ENCODE assay signal across 1 cellular context in the genomic region with DNA sequence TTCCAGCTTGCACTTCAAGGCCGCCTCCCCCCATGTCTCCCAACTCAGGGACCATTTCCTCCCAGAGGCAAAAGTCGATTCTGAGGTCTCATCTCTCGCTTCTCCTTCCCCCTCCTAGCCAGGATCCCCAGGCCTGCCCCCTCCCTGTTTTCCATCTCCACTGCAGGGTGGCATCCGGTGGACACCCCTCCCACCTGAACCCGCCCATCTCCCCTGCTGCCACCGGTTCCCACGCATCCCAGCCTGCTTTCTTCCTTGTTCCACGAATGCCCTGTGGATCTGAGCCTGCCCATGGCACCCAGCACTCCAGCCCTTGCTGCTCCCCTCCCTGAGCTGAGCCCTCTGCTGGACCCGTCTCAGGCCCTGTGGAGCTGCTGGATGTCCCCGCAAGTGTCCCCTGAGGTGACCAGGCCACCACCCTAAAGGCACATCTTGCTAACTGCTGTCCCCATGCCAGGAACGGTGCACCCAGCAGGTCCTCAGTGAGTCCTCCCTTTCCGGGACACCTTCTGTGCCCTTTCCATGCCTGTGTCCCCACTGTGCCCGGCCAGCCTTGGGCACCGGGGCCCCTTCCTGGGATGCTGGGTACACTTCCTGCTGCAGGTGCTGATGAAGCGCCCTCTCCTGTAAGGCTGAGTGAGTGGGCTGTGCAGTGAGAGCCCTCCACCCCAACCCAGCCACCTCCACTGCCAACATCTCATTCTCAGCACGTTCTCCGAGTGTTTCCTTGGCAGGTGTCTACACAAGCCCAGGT.
TF ChIP-seq lines count a peak whose summit lies in the region.

No MANE protein-coding gene starts in this region.

TF ChIP-seq in GM12878, 131 proteins besides CTCF, POLR2A, EP300 and RAD21:
- TF ChIP-seq IKZF2 (IDR thresholded peaks at IDR 0.05) (peak in 1 of 2 experiments; percentile 5; a peak in 1 of 4 replicates), IKZF1 (conservative IDR thresholded peaks at IDR 0.05) (peak; percentile 47; the same call in 1 of the 2 replicates), IRF4 (IDR thresholded peaks at IDR 0.05; ENCODE audit: low read depth, low read length) (no peak)
TF ChIP-seq in GM12878: peak in this region for 2.
